ENCODE assay signal across 28 cellular contexts in genomic region chr6:167806061-167806700, GRCh38. TPM values are rescaled to one million over a fixed set of nuclear protein-coding genes. Genes with fewer than 3 reads are reported as not detected.
A peak's percentile ranks its signal among the peaks of the same experiment; 100 is the strongest.
DNase-seq lines count a peak whose midpoint lies in the region; ATAC-seq and TF ChIP-seq lines count a peak whose summit lies in the region.
"Had no signal": no experiment of that assay in that cellular context is flagged by ENCODE, and none has a peak within 500 bp of the region (broad histone marks: within the 10 kb centered on the region; RNA-seq: fewer than 3 reads in every experiment).

No MANE protein-coding gene starts in this region.

- DNase-seq in HuH-7.5 (ENCODE audit: low spot score) = peak; percentile 56
- DNase-seq in WTC11 (ENCODE audit: low spot score) = no peak
- no peak for DNase-seq in left lobe of liver (ENCODE audit: low spot score)
- DNase-seq in OCI-M2 (lab: John Stamatoyannopoulos, UW; ENCODE audit: unreplicated experiment) = no peak
- DNase-seq: activated CD4-positive, alpha-beta memory T cell treated with anti-CD3 and anti-CD28 coated beads for 36 hours; activated naive CD4-positive, alpha-beta T cell treated with anti-CD3 and anti-CD28 coated beads, Interleukin-2, amount 10 ng/mL, durations not matched to agents 7 days and 5 days; adrenal gland; gastrocnemius medialis; KG1; MG63; NCI-H1105; NCI-H2029 treated with DMSO at 0.1 percent for 48 hours; NCI-H2227 treated with DMSO at 0.1 percent for 48 hours; NCI-H526 treated with DMSO at 0.1 percent for 48 hours; NK-92 treated with Interleukin-12 subunit alpha and Interleukin-12 subunit beta, amount 100 ng/mL, for 24 hours; PC-3; SK-N-SH; stimulated activated CD4-positive, alpha-beta T cell treated with anti-CD3 and anti-CD28 coated beads, Interleukin-2, amount 100 ng/mL, for 24 hours; stomach; thyroid gland had no signal

- TF ChIP-seq CTCF in WTC11 (IDR thresholded peaks at IDR 0.05) = no peak

- no peaks in the 10 kb centered on the region for H3K4me1 Mint-ChIP-seq in WTC11

- no peak overlapping the region for H3K27ac ChIP-seq in subcutaneous abdominal adipose tissue (ENCODE audit: low read depth, low read length)
- H3K27ac ChIP-seq: adrenal gland, gastrocnemius medialis, stomach, thyroid gland, vagina had no signal

- no peaks in the 10 kb centered on the region for H3K9me3 ChIP-seq in subcutaneous abdominal adipose tissue (ENCODE audit: control insufficient read depth in 5 of 5, low read length in 5 of 5)
- H3K9me3 ChIP-seq: adrenal gland, gastrocnemius medialis, MG63, SK-N-SH, stomach, thyroid gland, vagina had no signal

- no peaks in the 10 kb centered on the region for H3K9me3 Mint-ChIP-seq in WTC11
- H3K9me3 Mint-ChIP-seq: activated CD4-positive, alpha-beta memory T cell treated with anti-CD3 and anti-CD28 coated beads for 36 hours; activated naive CD4-positive, alpha-beta T cell treated with anti-CD3 and anti-CD28 coated beads, Interleukin-2, amount 10 ng/mL, durations not matched to agents 7 days and 5 days; activated T-helper 1 cell treated with anti-CD3 and anti-CD28 coated beads, Interleukin-12 subunit alpha, Interleukin-12 subunit beta, Interleukin-2, Interleukin-4 antibody, amounts not matched to agents 30 ng/mL and 10 ng/mL and 1 ng/mL, durations not matched to agents 14 hours and 24 hours and 36 hours; nephron had no signal

- H3K27me3 ChIP-seq in subcutaneous abdominal adipose tissue (ENCODE audit: control insufficient read depth in 5 of 5, insufficient read depth in 4 of 5, low read length in 5 of 5) = peaks cover 0 to 2% (median 0%) of the 10 kb centered on the region in 5 donors
- H3K27me3 ChIP-seq: adrenal gland, gastrocnemius medialis, MG63, thyroid gland, vagina had no signal

- no peak overlapping the region for H3K27ac Mint-ChIP-seq in WTC11
- H3K27ac Mint-ChIP-seq: activated CD4-positive, alpha-beta memory T cell treated with anti-CD3 and anti-CD28 coated beads for 36 hours; activated naive CD4-positive, alpha-beta T cell treated with anti-CD3 and anti-CD28 coated beads, Interleukin-2, amount 10 ng/mL, durations not matched to agents 7 days and 5 days; activated T-helper 1 cell treated with anti-CD3 and anti-CD28 coated beads, Interleukin-12 subunit alpha, Interleukin-12 subunit beta, Interleukin-2, Interleukin-4 antibody, amounts not matched to agents 30 ng/mL and 10 ng/mL and 1 ng/mL, durations not matched to agents 14 hours and 24 hours and 36 hours; nephron had no signal

- H3K36me3 ChIP-seq in subcutaneous abdominal adipose tissue (ENCODE audit: control insufficient read depth in 5 of 5, insufficient read depth in 5 of 5, low read length in 5 of 5) = no peaks in the 10 kb centered on the region
- H3K36me3 ChIP-seq: adrenal gland, gastrocnemius medialis, MG63, stomach, thyroid gland, vagina had no signal

- H3K4me3 ChIP-seq in subcutaneous abdominal adipose tissue (ENCODE audit: low read depth in 1 of 5, low read length in 5 of 5) = peak overlapping the region in 3 of 5 donors; percentile 17 to 34 (median 19)
- H3K4me3 ChIP-seq: adrenal gland, gastrocnemius medialis, MG63, smooth muscle cell, stomach, thyroid gland, vagina had no signal

- CTCF ChIA-PET in WTC11 (lab: Charles Lee) = no interaction called here

- ATAC-seq in WTC11 (no peak), left lobe of liver (peak; percentile 60), HG02870 (IDR thresholded peaks at IDR 0.05; ENCODE audit: unreplicated experiment) (no peak), HG03457 (IDR thresholded peaks at IDR 0.05; ENCODE audit: unreplicated experiment) (no peak)
- ATAC-seq: activated CD4-positive, CD25-positive, alpha-beta regulatory T cell treated with anti-CD3 and anti-CD28 coated beads, Interleukin-2, amount 50 U/mL, for 24 hours; gastrocnemius medialis; PC-3 had no signal

- H3K9ac ChIP-seq in subcutaneous abdominal adipose tissue (ENCODE audit: low read length in 5 of 5) = no peak overlapping the region
- H3K9ac ChIP-seq: SK-N-SH had no signal

- no peaks in the 10 kb centered on the region for H3K36me3 Mint-ChIP-seq in WTC11
- H3K36me3 Mint-ChIP-seq: activated CD4-positive, alpha-beta memory T cell treated with anti-CD3 and anti-CD28 coated beads for 36 hours; activated naive CD4-positive, alpha-beta T cell treated with anti-CD3 and anti-CD28 coated beads, Interleukin-2, amount 10 ng/mL, durations not matched to agents 7 days and 5 days had no signal

- no peaks in the 10 kb centered on the region; the same call in 1 of the 2 replicates for H3K27me3 Mint-ChIP-seq in WTC11 (ENCODE audit: low read depth)

- POLR2A ChIA-PET in WTC11 (lab: Charles Lee) = no interaction called here

- H3K4me1 ChIP-seq in subcutaneous abdominal adipose tissue (ENCODE audit: control insufficient read depth in 5 of 5, insufficient read depth in 5 of 5, low read length in 5 of 5) = peaks cover 0 to 7% (median 4%) of the 10 kb centered on the region in 5 donors
- H3K4me1 ChIP-seq: adrenal gland, gastrocnemius medialis, thyroid gland, vagina had no signal

- no peak overlapping the region for H3K4me3 Mint-ChIP-seq in WTC11
- H3K4me3 Mint-ChIP-seq: activated CD4-positive, alpha-beta memory T cell treated with anti-CD3 and anti-CD28 coated beads for 36 hours; activated naive CD4-positive, alpha-beta T cell treated with anti-CD3 and anti-CD28 coated beads, Interleukin-2, amount 10 ng/mL, durations not matched to agents 7 days and 5 days; activated T-helper 1 cell treated with anti-CD3 and anti-CD28 coated beads, Interleukin-12 subunit alpha, Interleukin-12 subunit beta, Interleukin-2, Interleukin-4 antibody, amounts not matched to agents 30 ng/mL and 10 ng/mL and 1 ng/mL, durations not matched to agents 14 hours and 24 hours and 36 hours; nephron had no signal

TF ChIP-seq in WTC11, 78 proteins besides CTCF, POLR2A, EP300 and RAD21:
- no peak for TF ChIP-seq ZNF138 (CRISPR knock-in tag; conservative IDR thresholded peaks at IDR 0.05)
- TF ChIP-seq KAT7 (CRISPR knock-in tag; IDR thresholded peaks at IDR 0.05; ENCODE audit: borderline replicate concordance) = no peak
- TF ChIP-seq ZNF263 (CRISPR knock-in tag; IDR thresholded peaks at IDR 0.05; ENCODE audit: low read depth) = no peak
- TF ChIP-seq GABPB1 (CRISPR knock-in tag; IDR thresholded peaks at IDR 0.05) = peak; percentile 35; the same call in 1 of the 2 replicates

RNA-seq across cellular contexts. Expression of gene AFDN, which starts 20.5 kb away (rescaled TPM):
- 181 to 182 TPM (median 182 TPM) in 3 replicates for total RNA-seq in WTC11 (2021)
- total RNA-seq in left lobe of liver = 92.5 TPM
